15 cellular contexts compared by ENCODE assay signal in genomic region chr5:9340095-9340494, GRCh38.
DNase-seq lines count a peak whose midpoint lies in the region; ATAC-seq and TF ChIP-seq lines count a peak whose summit lies in the region.
"Had no signal": no experiment of that assay in that cellular context is flagged by ENCODE, and none has a peak within 500 bp of the region (broad histone marks: within the 10 kb centered on the region; RNA-seq: fewer than 3 reads in every experiment).

No MANE protein-coding gene starts in this region.

- DNase-seq in left ventricle myocardium inferior (peak; percentile 31), cardiac septum (ENCODE audit: low spot score) (no peak), amniotic epithelial cell (ENCODE audit: low read depth) (peak; percentile 68), mesenchymal stem cell (no peak), NCI-H2107 treated with DMSO at 0.1 percent for 48 hours (lab: John Stamatoyannopoulos, UW; ENCODE audit: unreplicated experiment) (no peak)
- DNase-seq: ACHN; C1 segment of cervical spinal cord; Calu3; CD4-positive, alpha-beta T cell; DMS 273 treated with DMSO at 0.1 percent for 48 hours; HCEC 1CT; HFFc6 had no signal

- no peak overlapping the region for H3K4ac ChIP-seq in mesenchymal stem cell (ENCODE audit: low read depth in 1 of 2, low read length in 2 of 2)

- ATAC-seq in HG03354 (IDR thresholded peaks at IDR 0.05; ENCODE audit: poor library complexity, severe bottlenecking, unreplicated experiment) (no peak), GM19395 (IDR thresholded peaks at IDR 0.05; ENCODE audit: unreplicated experiment) (no peak)
- ATAC-seq: HepG2 had no signal

- H3K79me1 ChIP-seq in mesenchymal stem cell (replicated peaks; ENCODE audit: low read length, poor library complexity, severe bottlenecking), result peaks cover 16% of the 10 kb centered on the region

- no peak overlapping the region for H3K18ac ChIP-seq in mesenchymal stem cell (ENCODE audit: low read depth in 1 of 2, low read length in 2 of 2)

- H3K23ac ChIP-seq in mesenchymal stem cell (ENCODE audit: low read length in 2 of 2), result no peak overlapping the region

- H2BK15ac ChIP-seq in mesenchymal stem cell (ENCODE audit: low read depth, poor library complexity, severe bottlenecking), result peak overlapping the region; percentile 52

- H2BK120ac ChIP-seq in mesenchymal stem cell (ENCODE audit: low read depth, low read length), result no peak overlapping the region

- H3K4me1 ChIP-seq in left ventricle myocardium inferior (peaks cover 26% of the 10 kb centered on the region), mesenchymal stem cell (ENCODE audit: control insufficient read depth, insufficient read depth, low read depth, low read length) (peaks cover 1% of the 10 kb centered on the region)

- intact Hi-C loops in left ventricle myocardium inferior (cut with micrococcal nuclease) (no loop called here), cardiac septum (cut with DNase I) (no loop called here)

- H2BK12ac ChIP-seq in mesenchymal stem cell (ENCODE audit: low read length in 2 of 2), result peak overlapping the region in 1 of 2 experiments; percentile 56

- H3K4me3 ChIP-seq in left ventricle myocardium inferior, result no peak overlapping the region
- no peak overlapping the region for H3K4me3 ChIP-seq in mesenchymal stem cell (ENCODE audit: insufficient read depth in 1 of 2, low read depth in 1 of 2, low read length in 2 of 2)

- 88% methylated on average over 1 of the region's 2 CpGs for WGBS in mesenchymal stem cell

- H3K27me3 ChIP-seq in left ventricle myocardium inferior (ENCODE audit: low read depth) (no peaks in the 10 kb centered on the region), mesenchymal stem cell (ENCODE audit: control insufficient read depth in 1 of 2, insufficient read depth in 1 of 2, low read length in 2 of 2) (no peaks in the 10 kb centered on the region)

- no peak overlapping the region for H3K14ac ChIP-seq in mesenchymal stem cell (ENCODE audit: low read length in 2 of 2)

- no peak overlapping the region for H2BK5ac ChIP-seq in mesenchymal stem cell (ENCODE audit: low read depth, low read length, poor library complexity, severe bottlenecking)

- H3K36me3 ChIP-seq in left ventricle myocardium inferior, result no peaks in the 10 kb centered on the region
- no peaks in the 10 kb centered on the region for H3K36me3 ChIP-seq in mesenchymal stem cell (ENCODE audit: control insufficient read depth in 1 of 2, insufficient read depth in 2 of 2, low read depth in 1 of 2, low read length in 2 of 2)

- no peak overlapping the region for H4K8ac ChIP-seq in mesenchymal stem cell (ENCODE audit: low read length)

- no peak for TF ChIP-seq CTCF in left ventricle myocardium inferior (IDR thresholded peaks at IDR 0.05; ENCODE audit: borderline replicate concordance)

- H2AFZ ChIP-seq in mesenchymal stem cell (ENCODE audit: low read depth, low read length), result no peak overlapping the region

- H4K91ac ChIP-seq in mesenchymal stem cell (ENCODE audit: low read length), result no peak overlapping the region

- no peak overlapping the region for H3K4me2 ChIP-seq in mesenchymal stem cell (ENCODE audit: low read length, poor library complexity, severe bottlenecking)

- H2AK5ac ChIP-seq in mesenchymal stem cell (ENCODE audit: low read length, severe bottlenecking), result no peak overlapping the region

- peak overlapping the region; percentile 21 for H3K27ac ChIP-seq in left ventricle myocardium inferior (replicated peaks)
- no peak overlapping the region for H3K27ac ChIP-seq in mesenchymal stem cell (ENCODE audit: low read length, poor library complexity, severe bottlenecking)

- no peak overlapping the region for H3K9ac ChIP-seq in mesenchymal stem cell (ENCODE audit: low read length)

- H3K9me3 ChIP-seq in left ventricle myocardium inferior (replicated peaks) (no peaks in the 10 kb centered on the region), mesenchymal stem cell (ENCODE audit: control insufficient read depth, low read length) (no peaks in the 10 kb centered on the region)

Comparison
In these comparisons a context has a peak if more than half of its experiments do, and no peak if none do; other contexts are left out.
1. DNase-seq: peak in left ventricle myocardium inferior (single experiment) and amniotic epithelial cell (single experiment); none in cardiac septum (single experiment), mesenchymal stem cell (single experiment) and NCI-H2107 treated with DMSO at 0.1 percent for 48 hours (single experiment).